Comparison of ENCODE assay signal across 19 cellular contexts in the genomic region with DNA sequence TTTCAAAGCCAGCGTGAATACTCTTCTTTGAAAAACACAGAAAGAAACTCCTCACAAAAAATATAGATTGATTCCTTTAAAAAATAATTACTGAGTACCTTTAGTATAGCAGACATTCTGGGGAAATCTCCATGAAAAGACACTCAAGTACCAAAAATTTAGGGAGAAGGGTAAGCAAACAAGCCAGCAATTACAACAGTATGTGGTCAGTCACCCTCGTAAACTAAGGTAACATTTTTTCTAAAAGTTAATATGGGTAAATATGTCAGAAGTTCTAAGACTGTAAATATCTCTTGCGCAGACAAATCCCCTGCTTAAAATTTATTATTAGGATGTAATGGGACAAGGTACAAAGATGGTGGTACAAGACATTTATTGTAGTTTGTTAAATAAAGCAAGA.
DNase-seq lines count a peak whose midpoint lies in the region; ATAC-seq and TF ChIP-seq lines count a peak whose summit lies in the region.
"Had no signal": no experiment of that assay in that cellular context is flagged by ENCODE, and none has a peak within 500 bp of the region (broad histone marks: within the 10 kb centered on the region; RNA-seq: fewer than 3 reads in every experiment).

No MANE protein-coding gene starts in this region.

- H3K4me1 Mint-ChIP-seq in activated CD8-positive, alpha-beta T cell treated with anti-CD3 and anti-CD28 coated beads for 36 hours (ENCODE audit: low read depth): peaks cover 38% of the 10 kb centered on the region
- peaks cover 26% of the 10 kb centered on the region for H3K4me1 Mint-ChIP-seq in activated CD8-positive, alpha-beta T cell treated with anti-CD3 and anti-CD28 coated beads, Interleukin-2, amount 10 ng/mL, durations not matched to agents 7 days and 5 days (ENCODE audit: low read depth)
- H3K4me1 Mint-ChIP-seq in stimulated activated naive CD8-positive, alpha-beta T cell treated with anti-CD3 and anti-CD28 coated beads, Interleukin-15, Interleukin-2, amounts not matched to agents 100 ng/mL and 50 ng/mL, for 24 hours (ENCODE audit: low read depth): peaks cover 42% of the 10 kb centered on the region
- peaks cover 33% of the 10 kb centered on the region for H3K4me1 Mint-ChIP-seq in stimulated activated naive CD8-positive, alpha-beta T cell treated with anti-CD3 and anti-CD28 coated beads, Interleukin-15, amount 100 ng/mL, for 72 hours
- peaks cover 36% of the 10 kb centered on the region for H3K4me1 Mint-ChIP-seq in activated T-helper 2 cell treated with anti-CD3 and anti-CD28 coated beads, Interferon-gamma antibody, Interleukin-2, Interleukin-4, amounts not matched to agents 10 μg/mL and 5 μg/mL and 100 μg/mL, durations not matched to agents 14 hours and 24 hours and 36 hours (ENCODE audit: low read depth)
- H3K4me1 Mint-ChIP-seq in Caco-2 (ENCODE audit: low read depth, unreplicated experiment): no peaks in the 10 kb centered on the region

- H3K36me3 ChIP-seq in vagina: no peaks in the 10 kb centered on the region
- no peaks in the 10 kb centered on the region for H3K36me3 ChIP-seq in Caco-2 (ENCODE audit: control insufficient read depth, insufficient read depth, low read length)
- H3K36me3 ChIP-seq: MG63 had no signal

- H3K36me3 Mint-ChIP-seq in activated CD8-positive, alpha-beta T cell treated with anti-CD3 and anti-CD28 coated beads for 36 hours (ENCODE audit: low read depth): no peaks in the 10 kb centered on the region
- H3K36me3 Mint-ChIP-seq in activated CD8-positive, alpha-beta T cell treated with anti-CD3 and anti-CD28 coated beads, Interleukin-2, amount 10 ng/mL, durations not matched to agents 7 days and 5 days (ENCODE audit: low read depth): peaks cover 2% of the 10 kb centered on the region
- H3K36me3 Mint-ChIP-seq in stimulated activated naive CD8-positive, alpha-beta T cell treated with anti-CD3 and anti-CD28 coated beads, Interleukin-15, Interleukin-2, amounts not matched to agents 100 ng/mL and 50 ng/mL, for 24 hours (ENCODE audit: low read depth): no peaks in the 10 kb centered on the region
- no peaks in the 10 kb centered on the region for H3K36me3 Mint-ChIP-seq in activated T-helper 2 cell treated with anti-CD3 and anti-CD28 coated beads, Interferon-gamma antibody, Interleukin-2, Interleukin-4, amounts not matched to agents 10 μg/mL and 5 μg/mL and 100 μg/mL, durations not matched to agents 14 hours and 24 hours and 36 hours (ENCODE audit: low read depth)
- no peaks in the 10 kb centered on the region for H3K36me3 Mint-ChIP-seq in Caco-2 (ENCODE audit: insufficient read depth, unreplicated experiment)
- H3K36me3 Mint-ChIP-seq: CD4-positive, CD25-positive, alpha-beta regulatory T cell had no signal

- POLR2A ChIA-PET in activated CD8-positive, alpha-beta T cell treated with anti-CD3 and anti-CD28 coated beads for 36 hours (lab: Charles Lee): no interaction called here
- POLR2A ChIA-PET in activated CD8-positive, alpha-beta T cell treated with anti-CD3 and anti-CD28 coated beads, Interleukin-2, amount 10 ng/mL, durations not matched to agents 7 days and 5 days (lab: Charles Lee): no interaction called here
- POLR2A ChIA-PET in Caco-2 (lab: Charles Lee): no interaction called here

- TF ChIP-seq CTCF in activated CD8-positive, alpha-beta T cell treated with anti-CD3 and anti-CD28 coated beads for 36 hours (IDR thresholded peaks at IDR 0.05): no peak
- TF ChIP-seq CTCF in vagina (IDR thresholded peaks at IDR 0.05) (no peak), Caco-2 (IDR thresholded peaks at IDR 0.05; ENCODE audit: insufficient read depth in 1 of 2, low read depth in 1 of 2, low read length in 1 of 2, severe bottlenecking in 1 of 2, unreplicated experiment in 1 of 2) (no peak)

- no peaks in the 10 kb centered on the region for H3K4me1 ChIP-seq in vagina
- no peaks in the 10 kb centered on the region for H3K4me1 ChIP-seq in Caco-2

- H3K4me3 ChIP-seq in vagina (no peak overlapping the region), Caco-2 (ENCODE audit: low read depth, low read length) (no peak overlapping the region)
- H3K4me3 ChIP-seq: K562, MG63 had no signal

- H3K27me3 ChIP-seq in vagina (no peaks in the 10 kb centered on the region), Caco-2 (replicated peaks; ENCODE audit: control insufficient read depth, insufficient read depth, low read length) (no peaks in the 10 kb centered on the region)
- H3K27me3 ChIP-seq: MG63 had no signal

- no peaks in the 10 kb centered on the region for H3K9me3 Mint-ChIP-seq in activated CD8-positive, alpha-beta T cell treated with anti-CD3 and anti-CD28 coated beads for 36 hours
- peaks cover 8% of the 10 kb centered on the region for H3K9me3 Mint-ChIP-seq in activated CD8-positive, alpha-beta T cell treated with anti-CD3 and anti-CD28 coated beads, Interleukin-2, amount 10 ng/mL, durations not matched to agents 7 days and 5 days (ENCODE audit: insufficient read depth)
- no peaks in the 10 kb centered on the region for H3K9me3 Mint-ChIP-seq in stimulated activated naive CD8-positive, alpha-beta T cell treated with anti-CD3 and anti-CD28 coated beads, Interleukin-15, Interleukin-2, amounts not matched to agents 100 ng/mL and 50 ng/mL, for 24 hours
- H3K9me3 Mint-ChIP-seq in stimulated activated naive CD8-positive, alpha-beta T cell treated with anti-CD3 and anti-CD28 coated beads, Interleukin-15, amount 100 ng/mL, for 72 hours: no peaks in the 10 kb centered on the region
- H3K9me3 Mint-ChIP-seq in activated T-helper 2 cell treated with anti-CD3 and anti-CD28 coated beads, Interferon-gamma antibody, Interleukin-2, Interleukin-4, amounts not matched to agents 10 μg/mL and 5 μg/mL and 100 μg/mL, durations not matched to agents 14 hours and 24 hours and 36 hours: no peaks in the 10 kb centered on the region
- H3K9me3 Mint-ChIP-seq in Caco-2 (ENCODE audit: unreplicated experiment): no peaks in the 10 kb centered on the region
- H3K9me3 Mint-ChIP-seq: CD4-positive, CD25-positive, alpha-beta regulatory T cell had no signal

- intact Hi-C loops in activated CD8-positive, alpha-beta T cell treated with anti-CD3 and anti-CD28 coated beads for 36 hours (cut with micrococcal nuclease): loop anchor here (1.0 to 10.0 kb wide), 6 partner anchors 35 to 630 kb away; partner anchors contain the start of gene PTGER4
- intact Hi-C loops in activated T-helper 2 cell treated with anti-CD3 and anti-CD28 coated beads, Interferon-gamma antibody, Interleukin-2, Interleukin-4, amounts not matched to agents 10 μg/mL and 5 μg/mL and 100 μg/mL, durations not matched to agents 14 hours and 24 hours and 36 hours (cut with micrococcal nuclease): loop anchor here (1.0 to 5.0 kb wide), 11 partner anchors 77 to 353 kb away; partner anchors contain the start of genes PTGER4 and RPL37
- intact Hi-C loops in vagina (cut with DNase I) (no loop called here), Caco-2 (cut with micrococcal nuclease; ENCODE audit: unreplicated experiment) (no loop called here)

- no peak overlapping the region for H3K27ac ChIP-seq in vagina
- H3K27ac ChIP-seq: HL-60 had no signal

- peak overlapping the region; percentile 84 for H3K27ac Mint-ChIP-seq in activated CD8-positive, alpha-beta T cell treated with anti-CD3 and anti-CD28 coated beads for 36 hours
- no peak overlapping the region for H3K27ac Mint-ChIP-seq in activated CD8-positive, alpha-beta T cell treated with anti-CD3 and anti-CD28 coated beads, Interleukin-2, amount 10 ng/mL, durations not matched to agents 7 days and 5 days
- peak overlapping the region; percentile 76 for H3K27ac Mint-ChIP-seq in stimulated activated naive CD8-positive, alpha-beta T cell treated with anti-CD3 and anti-CD28 coated beads, Interleukin-15, Interleukin-2, amounts not matched to agents 100 ng/mL and 50 ng/mL, for 24 hours
- H3K27ac Mint-ChIP-seq in stimulated activated naive CD8-positive, alpha-beta T cell treated with anti-CD3 and anti-CD28 coated beads, Interleukin-15, amount 100 ng/mL, for 72 hours: no peak overlapping the region
- H3K27ac Mint-ChIP-seq in activated T-helper 2 cell treated with anti-CD3 and anti-CD28 coated beads, Interferon-gamma antibody, Interleukin-2, Interleukin-4, amounts not matched to agents 10 μg/mL and 5 μg/mL and 100 μg/mL, durations not matched to agents 14 hours and 24 hours and 36 hours: peak overlapping the region; percentile 58
- no peak overlapping the region for H3K27ac Mint-ChIP-seq in Caco-2 (ENCODE audit: unreplicated experiment)

- H3K9me3 ChIP-seq in vagina: no peaks in the 10 kb centered on the region
- H3K9me3 ChIP-seq in Caco-2: no peaks in the 10 kb centered on the region
- H3K9me3 ChIP-seq: MG63 had no signal

- no peak for TF ChIP-seq POLR2A in vagina (IDR thresholded peaks at IDR 0.05)

- no peaks in the 10 kb centered on the region for H3K27me3 Mint-ChIP-seq in activated CD8-positive, alpha-beta T cell treated with anti-CD3 and anti-CD28 coated beads for 36 hours
- H3K27me3 Mint-ChIP-seq in activated CD8-positive, alpha-beta T cell treated with anti-CD3 and anti-CD28 coated beads, Interleukin-2, amount 10 ng/mL, durations not matched to agents 7 days and 5 days (ENCODE audit: low read depth): no peaks in the 10 kb centered on the region
- H3K27me3 Mint-ChIP-seq in stimulated activated naive CD8-positive, alpha-beta T cell treated with anti-CD3 and anti-CD28 coated beads, Interleukin-15, Interleukin-2, amounts not matched to agents 100 ng/mL and 50 ng/mL, for 24 hours: no peaks in the 10 kb centered on the region
- no peaks in the 10 kb centered on the region for H3K27me3 Mint-ChIP-seq in stimulated activated naive CD8-positive, alpha-beta T cell treated with anti-CD3 and anti-CD28 coated beads, Interleukin-15, amount 100 ng/mL, for 72 hours
- no peaks in the 10 kb centered on the region for H3K27me3 Mint-ChIP-seq in activated T-helper 2 cell treated with anti-CD3 and anti-CD28 coated beads, Interferon-gamma antibody, Interleukin-2, Interleukin-4, amounts not matched to agents 10 μg/mL and 5 μg/mL and 100 μg/mL, durations not matched to agents 14 hours and 24 hours and 36 hours (ENCODE audit: low read depth)
- peaks cover 6% of the 10 kb centered on the region for H3K27me3 Mint-ChIP-seq in Caco-2 (ENCODE audit: insufficient read depth, unreplicated experiment)
- H3K27me3 Mint-ChIP-seq: CD4-positive, CD25-positive, alpha-beta regulatory T cell had no signal

- CTCF ChIA-PET in activated CD8-positive, alpha-beta T cell treated with anti-CD3 and anti-CD28 coated beads for 36 hours (lab: Charles Lee): no interaction called here
- CTCF ChIA-PET in activated CD8-positive, alpha-beta T cell treated with anti-CD3 and anti-CD28 coated beads, Interleukin-2, amount 10 ng/mL, durations not matched to agents 7 days and 5 days (lab: Charles Lee): interaction anchor here (1.5 kb wide), 1 partner anchor 75 kb away, joined by 5 read pairs; no protein-coding TSS in a partner anchor
- CTCF ChIA-PET in Caco-2 (lab: Charles Lee): no interaction called here

- no peak for DNase-seq in activated CD8-positive, alpha-beta T cell treated with anti-CD3 and anti-CD28 coated beads for 36 hours
- no peak for DNase-seq in activated CD8-positive, alpha-beta T cell treated with anti-CD3 and anti-CD28 coated beads, Interleukin-2, amount 10 ng/mL, durations not matched to agents 7 days and 5 days
- no peak for DNase-seq in stimulated activated naive CD8-positive, alpha-beta T cell treated with anti-CD3 and anti-CD28 coated beads, Interleukin-15, amount 100 ng/mL, for 72 hours
- no peak for DNase-seq in activated T-helper 2 cell treated with anti-CD3 and anti-CD28 coated beads, Interferon-gamma antibody, Interleukin-2, Interleukin-4, amounts not matched to agents 10 μg/mL and 5 μg/mL and 100 μg/mL, durations not matched to agents 14 hours and 24 hours and 36 hours (ENCODE audit: low spot score)
- DNase-seq in vagina (ENCODE audit: extremely low spot score in 2 of 2): no peak
- no peak for DNase-seq in Caco-2
- DNase-seq: DMS79, MG63, NCI-H1417 treated with DMSO at 0.1 percent for 48 hours, NCI-H187 treated with DMSO at 0.1 percent for 48 hours, NCI-H2107, NCI-H446 treated with DMSO at 0.1 percent for 48 hours, NCI-H526 treated with DMSO at 0.1 percent for 48 hours had no signal

- no TSS peak for BruUV-seq in Caco-2 (replicated peaks; lab: Mats Ljungman, UMichigan)

- ATAC-seq in activated CD8-positive, alpha-beta T cell treated with anti-CD3 and anti-CD28 coated beads for 36 hours: no peak
- no peak for ATAC-seq in activated CD8-positive, alpha-beta T cell treated with anti-CD3 and anti-CD28 coated beads, Interleukin-2, amount 10 ng/mL, durations not matched to agents 7 days and 5 days
- no peak for ATAC-seq in stimulated activated naive CD8-positive, alpha-beta T cell treated with anti-CD3 and anti-CD28 coated beads, Interleukin-15, amount 100 ng/mL, for 72 hours
- ATAC-seq: HCT116, HepG2 had no signal

- H3K4me3 Mint-ChIP-seq in activated CD8-positive, alpha-beta T cell treated with anti-CD3 and anti-CD28 coated beads for 36 hours: no peak overlapping the region
- H3K4me3 Mint-ChIP-seq in activated CD8-positive, alpha-beta T cell treated with anti-CD3 and anti-CD28 coated beads, Interleukin-2, amount 10 ng/mL, durations not matched to agents 7 days and 5 days: no peak overlapping the region
- no peak overlapping the region for H3K4me3 Mint-ChIP-seq in stimulated activated naive CD8-positive, alpha-beta T cell treated with anti-CD3 and anti-CD28 coated beads, Interleukin-15, Interleukin-2, amounts not matched to agents 100 ng/mL and 50 ng/mL, for 24 hours
- peak overlapping the region in 1 of 2 donors; percentile 29 for H3K4me3 Mint-ChIP-seq in stimulated activated naive CD8-positive, alpha-beta T cell treated with anti-CD3 and anti-CD28 coated beads, Interleukin-15, amount 100 ng/mL, for 72 hours
- no peak overlapping the region for H3K4me3 Mint-ChIP-seq in activated T-helper 2 cell treated with anti-CD3 and anti-CD28 coated beads, Interferon-gamma antibody, Interleukin-2, Interleukin-4, amounts not matched to agents 10 μg/mL and 5 μg/mL and 100 μg/mL, durations not matched to agents 14 hours and 24 hours and 36 hours (ENCODE audit: low read depth)
- no peak overlapping the region for H3K4me3 Mint-ChIP-seq in Caco-2 (ENCODE audit: unreplicated experiment)

Comparison
In these comparisons a context has a peak if more than half of its experiments do, and no peak if none do; other contexts are left out.
1. H3K27ac Mint-ChIP-seq: peak in activated CD8-positive, alpha-beta T cell treated with anti-CD3 and anti-CD28 coated beads for 36 hours (single experiment), stimulated activated naive CD8-positive, alpha-beta T cell treated with anti-CD3 and anti-CD28 coated beads, Interleukin-15, Interleukin-2, amounts not matched to agents 100 ng/mL and 50 ng/mL, for 24 hours (single experiment) and activated T-helper 2 cell treated with anti-CD3 and anti-CD28 coated beads, Interferon-gamma antibody, Interleukin-2, Interleukin-4, amounts not matched to agents 10 μg/mL and 5 μg/mL and 100 μg/mL, durations not matched to agents 14 hours and 24 hours and 36 hours (single experiment); none in activated CD8-positive, alpha-beta T cell treated with anti-CD3 and anti-CD28 coated beads, Interleukin-2, amount 10 ng/mL, durations not matched to agents 7 days and 5 days (single experiment), stimulated activated naive CD8-positive, alpha-beta T cell treated with anti-CD3 and anti-CD28 coated beads, Interleukin-15, amount 100 ng/mL, for 72 hours (0 of 2) and Caco-2 (single experiment).
2. intact Hi-C loops: an anchor here in activated CD8-positive, alpha-beta T cell treated with anti-CD3 and anti-CD28 coated beads for 36 hours (1.0 to 10.0 kb wide) and activated T-helper 2 cell treated with anti-CD3 and anti-CD28 coated beads, Interferon-gamma antibody, Interleukin-2, Interleukin-4, amounts not matched to agents 10 μg/mL and 5 μg/mL and 100 μg/mL, durations not matched to agents 14 hours and 24 hours and 36 hours (1.0 to 5.0 kb wide); none called in vagina and Caco-2.